11 cellular contexts compared by ENCODE assay signal in genomic region chr6:88641178-88641903, GRCh38.
DNase-seq lines count a peak whose midpoint lies in the region; ATAC-seq lines count a peak whose summit lies in the region.
"Had no signal": no experiment of that assay in that cellular context is flagged by ENCODE, and none has a peak within 500 bp of the region (broad histone marks: within the 10 kb centered on the region; RNA-seq: fewer than 3 reads in every experiment).

No MANE protein-coding gene starts in this region.

- no peaks in the 10 kb centered on the region for H3K79me1 ChIP-seq in mesendoderm (ENCODE audit: low read length)

- no CpG with 5 or more reads among the region's 7 CpGs for WGBS in mesendoderm (ENCODE audit: extremely low coverage, insufficient coverage, low lambda C conversion rate)

- H3K9ac ChIP-seq in mesendoderm (ENCODE audit: low read length): no peak overlapping the region

- no peaks in the 10 kb centered on the region for H3K36me3 ChIP-seq in mesendoderm (ENCODE audit: control insufficient read depth, insufficient read depth, low read length)

- no peak overlapping the region for H3K56ac ChIP-seq in mesendoderm (ENCODE audit: low read length)

- no peak overlapping the region for H2AK5ac ChIP-seq in mesendoderm (ENCODE audit: low read length)

- no peak overlapping the region for H4K8ac ChIP-seq in mesendoderm (ENCODE audit: low read depth, low read length)

- ATAC-seq in GM18519 (IDR thresholded peaks at IDR 0.05; ENCODE audit: low FRiP score, unreplicated experiment) (peak; percentile 92), GM21529 (IDR thresholded peaks at IDR 0.05; ENCODE audit: unreplicated experiment) (peak; percentile 96), HG03442 (IDR thresholded peaks at IDR 0.05; ENCODE audit: unreplicated experiment) (peak; percentile 95)

- H3K4me2 ChIP-seq in mesendoderm (ENCODE audit: low read length): no peak overlapping the region

- H2BK5ac ChIP-seq in mesendoderm (ENCODE audit: low read length): no peak overlapping the region

- no peak overlapping the region for H3K4ac ChIP-seq in mesendoderm (ENCODE audit: low read depth, low read length)

- DNase-seq in left kidney (ENCODE audit: low read depth, low spot score) (peak; percentile 33), iPS-NIHi11 (ENCODE audit: low spot score) (no peak), mesendoderm (no peak), NCI-H187 treated with DMSO at 0.1 percent for 48 hours (lab: John Stamatoyannopoulos, UW) (no peak), NCI-H748 treated with DMSO at 0.1 percent for 48 hours (lab: John Stamatoyannopoulos, UW) (no peak)
- DNase-seq: dermis blood vessel endothelial cell, GF-D8, NCI-H1436 treated with DMSO at 0.1 percent for 48 hours had no signal

- no peaks in the 10 kb centered on the region for H3K79me2 ChIP-seq in mesendoderm (ENCODE audit: control insufficient read depth, insufficient read depth, low read length)

- no peaks in the 10 kb centered on the region for H3K27me3 ChIP-seq in mesendoderm (ENCODE audit: insufficient read depth, low read length, poor library complexity)

- H3K4me1 ChIP-seq in mesendoderm (ENCODE audit: control insufficient read depth, low read depth, low read length): no peaks in the 10 kb centered on the region

- no peak overlapping the region for H4K5ac ChIP-seq in mesendoderm (ENCODE audit: low read length)

- no peak overlapping the region for H3K27ac ChIP-seq in mesendoderm (ENCODE audit: low read depth, low read length)

- H2BK15ac ChIP-seq in mesendoderm (replicated peaks; ENCODE audit: low read depth): no peak overlapping the region

- no peak overlapping the region for H3K18ac ChIP-seq in mesendoderm (ENCODE audit: low read length)

- H3K4me3 ChIP-seq in mesendoderm (ENCODE audit: low read length): no peak overlapping the region

- H2BK120ac ChIP-seq in mesendoderm (ENCODE audit: low read depth, low read length): no peak overlapping the region

- no peak overlapping the region for H3K23ac ChIP-seq in mesendoderm (ENCODE audit: low read length)
